In genomic region chr6:96899019-96899418, GRCh38 we compare ENCODE assay signal across 8 cellular contexts. TPM values are rescaled to one million over a fixed set of nuclear protein-coding genes. Genes with fewer than 3 reads are reported as not detected.
DNase-seq lines count a peak whose midpoint lies in the region; ATAC-seq, FAIRE-seq and TF ChIP-seq lines count a peak whose summit lies in the region.

No MANE protein-coding gene starts in this region.

- H3K9me3 ChIP-seq in HUES64 (ENCODE audit: insufficient read depth, low read depth, low read length) (no peaks in the 10 kb centered on the region), RWPE2 (ENCODE audit: severe bottlenecking) (no peaks in the 10 kb centered on the region), neuron (ENCODE audit: low read length) (no peaks in the 10 kb centered on the region)
- H3K9me3 ChIP-seq in CD4-positive, alpha-beta memory T cell (ENCODE audit: control insufficient read depth in 1 of 2, low read length in 2 of 2): no peaks in the 10 kb centered on the region

- H3K27me3 ChIP-seq in HUES64 (ENCODE audit: insufficient read depth, low read length) (no peaks in the 10 kb centered on the region), RWPE2 (ENCODE audit: insufficient read depth, poor library complexity, severe bottlenecking) (peaks cover 9% of the 10 kb centered on the region), neuron (ENCODE audit: insufficient read depth, low read length) (no peaks in the 10 kb centered on the region)
- H3K27me3 ChIP-seq in CD4-positive, alpha-beta memory T cell (ENCODE audit: insufficient read depth, low read length): no peaks in the 10 kb centered on the region

- peak overlapping the region in 2 of 7 donors; percentile 94 to 99 for H3K27ac Mint-ChIP-seq in CD4-positive, alpha-beta memory T cell

- peaks cover 0 to 1% (median 0%) of the 10 kb centered on the region in 8 donors for H3K9me3 Mint-ChIP-seq in CD4-positive, alpha-beta memory T cell

- TF ChIP-seq CTCF in D721Med (IDR thresholded peaks at IDR 0.05; ENCODE audit: insufficient read depth, missing control alignments) (peak; percentile 76), RWPE2 (IDR thresholded peaks at IDR 0.05; ENCODE audit: poor library complexity, severe bottlenecking) (peak; percentile 75)

- peaks cover 17 to 31% (median 23%) of the 10 kb centered on the region in 4 donors for H3K4me1 Mint-ChIP-seq in CD4-positive, alpha-beta memory T cell

- POLR2A ChIA-PET in CD4-positive, alpha-beta memory T cell (lab: Charles Lee; ENCODE audit: partially characterized antibody): interaction anchor here (1.1 to 3.1 kb wide), 3 partner anchors 23 to 27 kb away, joined by 5 to 33 read pairs (median 7); partner anchors contain the start of gene KLHL32

- H3K27ac ChIP-seq in HUES64 (ENCODE audit: low read depth, low read length): 0 out of 2 replicates have a peak overlapping the region, but pooled peaks have one; percentile 79
- H3K27ac ChIP-seq in RWPE2 (ENCODE audit: poor library complexity, severe bottlenecking): no peak overlapping the region
- H3K27ac ChIP-seq in CD4-positive, alpha-beta memory T cell (ENCODE audit: low read depth, low read length): no peak overlapping the region

- FAIRE-seq in D721Med (lab: Jason Lieb, UNC): no peak

- CTCF ChIA-PET in CD4-positive, alpha-beta memory T cell (lab: Charles Lee; ENCODE audit: partially characterized antibody): interaction anchor here (0.7 to 1.8 kb wide), 7 partner anchors 8 to 29 kb away, joined by 3 to 11 read pairs (median 3); no protein-coding TSS in a partner anchor

- H3K36me3 ChIP-seq in HUES64 (ENCODE audit: insufficient read depth, low read length) (peaks cover 25% of the 10 kb centered on the region), RWPE2 (ENCODE audit: low read depth) (peaks cover 23% of the 10 kb centered on the region), neuron (ENCODE audit: insufficient read depth, low read length) (peaks cover 13% of the 10 kb centered on the region)
- peaks cover 16% of the 10 kb centered on the region for H3K36me3 ChIP-seq in CD4-positive, alpha-beta memory T cell (ENCODE audit: insufficient read depth, low read length)

- peaks cover 7 to 25% of the 10 kb centered on the region in 2 donors for H3K36me3 Mint-ChIP-seq in CD4-positive, alpha-beta memory T cell

- 55% methylated on average over 2 of the region's 3 CpGs for WGBS in HUES64

- ATAC-seq in RWPE2 (ENCODE audit: low read depth): no peak
- ATAC-seq in GM18511 (IDR thresholded peaks at IDR 0.05; ENCODE audit: unreplicated experiment): no peak

- peak overlapping the region; percentile 79 for H3K4me3 ChIP-seq in HUES64 (ENCODE audit: low read length)
- no peak overlapping the region for H3K4me3 ChIP-seq in RWPE2 (ENCODE audit: severe bottlenecking)
- H3K4me3 ChIP-seq in neuron (ENCODE audit: low read length): peak overlapping the region; percentile 98
- H3K4me3 ChIP-seq in CD4-positive, alpha-beta memory T cell (ENCODE audit: low read length in 2 of 2): no peak overlapping the region

- peaks cover 6% of the 10 kb centered on the region; the same call in 1 of the 2 replicates for H3K4me1 ChIP-seq in HUES64 (ENCODE audit: insufficient read depth, low read length)
- peaks cover 15% of the 10 kb centered on the region for H3K4me1 ChIP-seq in RWPE2 (ENCODE audit: insufficient read depth, poor library complexity, severe bottlenecking)
- peaks cover 14% of the 10 kb centered on the region for H3K4me1 ChIP-seq in neuron (ENCODE audit: insufficient read depth, low read length)
- H3K4me1 ChIP-seq in CD4-positive, alpha-beta memory T cell (ENCODE audit: insufficient read depth, low read length): peaks cover 34% of the 10 kb centered on the region

- intact Hi-C loops in CD4-positive, alpha-beta memory T cell (cut with micrococcal nuclease): loop anchor here (2.0 to 5.0 kb wide), 2 partner anchors 496 to 1467 kb away; no protein-coding TSS in a partner anchor

- peak overlapping the region; percentile 90; the same call in 1 of the 2 replicates for H3K9ac ChIP-seq in HUES64 (ENCODE audit: low read depth, low read length)

- peak overlapping the region; percentile 81 for H2AFZ ChIP-seq in neuron (ENCODE audit: low read depth, low read length)

- peaks cover 2 to 12% of the 10 kb centered on the region in 2 donors for H3K27me3 Mint-ChIP-seq in CD4-positive, alpha-beta memory T cell

- H3K4me3 Mint-ChIP-seq in CD4-positive, alpha-beta memory T cell: peak overlapping the region in 4 of 8 donors; percentile 32 to 99 (median 74)

- DNase-seq in D721Med (ENCODE audit: insufficient read length, low spot score) (no peak), RWPE2 (ENCODE audit: low spot score) (no peak), fibroblast of gingiva (ENCODE audit: low read depth) (peak; percentile 43)
- DNase-seq in CD4-positive, alpha-beta memory T cell: no peak
- no peak for DNase-seq in activated T-cell treated with anti-CD3 and anti-CD28 coated beads, Interleukin-2, amount 50 U/mL, for 1 hour

RNA-seq across cellular contexts. Expression of gene NDUFAF4, which starts 1.3 kb away (rescaled TPM):
- 106 TPM for polyA plus RNA-seq in HUES64 (2013, experiment 1 of 2)
- polyA plus RNA-seq in HUES64 (2013, experiment 2 of 2): 104 TPM
- total RNA-seq in CD4-positive, alpha-beta memory T cell: 10 to 100 TPM; 24.3 to 27.5 TPM
- 10 to 100 TPM; 47.8 to 67.8 TPM for polyA plus RNA-seq in CD4-positive, alpha-beta memory T cell

RNA-seq across cellular contexts. Expression of gene KLHL32, which starts 25.5 kb away (rescaled TPM):
- polyA plus RNA-seq in HUES64 (2013, experiment 1 of 2): 0.25 TPM
- polyA plus RNA-seq in HUES64 (2013, experiment 2 of 2): 0.63 TPM
- total RNA-seq in CD4-positive, alpha-beta memory T cell: 1 to 10 TPM; 3.8 to 5.0 TPM
- polyA plus RNA-seq in CD4-positive, alpha-beta memory T cell: 1 to 10 TPM; 2.0 to 2.6 TPM

Comparison
In these comparisons a context has a peak if more than half of its experiments do, and no peak if none do; other contexts are left out.
1. H3K4me3 ChIP-seq: peak in HUES64 (single experiment) and neuron (single experiment); none in RWPE2 (single experiment) and CD4-positive, alpha-beta memory T cell (0 of 2).